ENCODE assay signal across 16 cellular contexts in the genomic region with DNA sequence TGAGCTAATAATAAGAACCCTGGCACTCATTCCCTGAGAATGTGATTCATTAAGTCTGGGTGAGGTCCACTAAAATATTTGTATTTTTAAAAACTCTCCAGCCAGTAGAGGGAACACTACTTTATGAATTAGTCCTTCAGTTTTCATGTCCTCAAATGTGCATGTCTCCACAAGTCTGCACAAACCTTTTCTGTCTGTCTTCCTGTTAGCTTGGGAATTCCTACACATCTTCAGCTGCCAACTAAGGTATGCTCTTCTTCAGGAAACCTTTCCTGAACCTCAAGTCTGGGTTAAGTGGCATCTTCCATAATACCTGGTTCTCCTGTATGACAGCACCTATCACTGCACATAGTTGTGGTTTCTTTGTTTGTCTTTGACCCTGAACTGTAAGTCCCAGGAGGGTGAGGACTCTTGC.
DNase-seq lines count a peak whose midpoint lies in the region; ATAC-seq, FAIRE-seq and TF ChIP-seq lines count a peak whose summit lies in the region.
"Had no signal": no experiment of that assay in that cellular context is flagged by ENCODE, and none has a peak within 500 bp of the region (broad histone marks: within the 10 kb centered on the region; RNA-seq: fewer than 3 reads in every experiment).

No MANE protein-coding gene starts in this region.

- H2AFZ ChIP-seq in IMR-90 (replicated peaks; ENCODE audit: low read length, poor library complexity), result no peak overlapping the region

- H4K8ac ChIP-seq in IMR-90 (ENCODE audit: low read depth in 2 of 2, low read length in 2 of 2), result peak overlapping the region; percentile 19 to 60; a peak in 3 of 4 replicates

- H3K27me3 ChIP-seq in IMR-90 (ENCODE audit: control insufficient read depth, insufficient read depth, low read length) (no peaks in the 10 kb centered on the region), bronchial epithelial cell (ENCODE audit: control insufficient read depth, insufficient read depth, low read length) (no peaks in the 10 kb centered on the region)
- H3K27me3 ChIP-seq: Peyer's patch, right atrium auricular region had no signal

- no peak overlapping the region for H3K4me2 ChIP-seq in IMR-90 (ENCODE audit: low read depth, low read length)

- dilution Hi-C loops in IMR-90 (cut with HindIII; ENCODE audit: low sequenced_read_pairs, unreplicated experiment), result no loop called here

- DNase-seq in AG20443 (ENCODE audit: low spot score) (peak; percentile 65), IMR-90 (peak; percentile 23), bronchial epithelial cell (ENCODE audit: low read depth) (peak; percentile 83), kidney tubule cell (ENCODE audit: low spot score) (peak; percentile 77), NCI-H524 (lab: John Stamatoyannopoulos, UW) (no peak), iPS-NIHi11 (ENCODE audit: low spot score) (no peak), cortex of kidney (lab: John Stamatoyannopoulos, UW) (no peak)
- DNase-seq: activated CD8-positive, alpha-beta memory T cell treated with anti-CD3 and anti-CD28 coated beads for 24 hours; Kasumi-1; NCI-H187 treated with DMSO at 0.1 percent for 48 hours; NCI-H526 treated with DMSO at 0.1 percent for 48 hours; Peyer's patch; substantia nigra; SW 1271 had no signal

- H3K56ac ChIP-seq in IMR-90 (ENCODE audit: extremely low read depth, insufficient read depth, low read length), result no peak overlapping the region

- peaks cover 2% of the 10 kb centered on the region; the same call in 1 of the 2 replicates for H3K4me1 ChIP-seq in IMR-90 (ENCODE audit: control insufficient read depth, insufficient read depth, low read length)
- H3K4me1 ChIP-seq: Peyer's patch, right atrium auricular region had no signal

- in situ Hi-C loops in IMR-90 (cut with MboI; ENCODE audit: low sequenced_read_pairs), result no loop called here

- no peak overlapping the region for H3K9ac ChIP-seq in IMR-90 (ENCODE audit: low read depth, low read length)

- CTCF ChIA-PET in IMR-90 (lab: Yijun Ruan, JAX), result interaction anchor here (1.0 kb wide), 1 partner anchor 376 kb away, joined by 4 read pairs; no protein-coding TSS in a partner anchor

- peak overlapping the region; percentile 32; the same call in 1 of the 2 replicates for H2BK20ac ChIP-seq in IMR-90 (ENCODE audit: low read depth, low read length)

- H3K9me3 ChIP-seq in IMR-90 (ENCODE audit: control insufficient read depth, insufficient read depth, low read length), result no peaks in the 10 kb centered on the region
- H3K9me3 ChIP-seq: Peyer's patch had no signal

- POLR2A ChIA-PET in IMR-90 (lab: Charles Lee; ENCODE audit: unreplicated experiment), result no interaction called here

- H3K27ac ChIP-seq in IMR-90 (ENCODE audit: insufficient read depth, low read length), result no peak overlapping the region
- H3K27ac ChIP-seq: Peyer's patch, right atrium auricular region had no signal

- no peak overlapping the region for H2BK5ac ChIP-seq in IMR-90 (ENCODE audit: low read depth, low read length, poor library complexity, severe bottlenecking)

- no peak overlapping the region for H2AK5ac ChIP-seq in IMR-90 (ENCODE audit: low read depth, low read length)

- 0 out of 2 replicates have a peak overlapping the region, but pooled peaks have one; percentile 41 for H2BK120ac ChIP-seq in IMR-90 (ENCODE audit: low read depth, low read length)

- no peak overlapping the region for H2AK9ac ChIP-seq in IMR-90 (replicated peaks; ENCODE audit: low read depth, low read length, poor library complexity)

- ATAC-seq in IMR-90 (ENCODE audit: low read depth) (peak; percentile 62), GM19351 (IDR thresholded peaks at IDR 0.05; ENCODE audit: unreplicated experiment) (no peak)

- no peaks in the 10 kb centered on the region for H3K79me1 ChIP-seq in IMR-90 (ENCODE audit: low read depth in 1 of 2, low read length in 2 of 2)

- no peaks in the 10 kb centered on the region for H3K36me3 ChIP-seq in IMR-90 (ENCODE audit: control insufficient read depth, insufficient read depth, low read length)
- no peaks in the 10 kb centered on the region for H3K36me3 ChIP-seq in bronchial epithelial cell (ENCODE audit: control insufficient read depth, insufficient read depth, low read length)
- H3K36me3 ChIP-seq: Peyer's patch, right atrium auricular region had no signal

- TF ChIP-seq POLR2A in IMR-90 (IDR thresholded peaks at IDR 0.05; ENCODE audit: low read depth, low read length), result no peak

- H3K4ac ChIP-seq in IMR-90 (ENCODE audit: low read depth, low read length), result no peak overlapping the region; the same call in 1 of the 2 replicates

- peak overlapping the region; percentile 15; the same call in 1 of the 2 replicates for H3K18ac ChIP-seq in IMR-90 (ENCODE audit: low read depth, low read length)

- peak; percentile 20; the same call in 1 of the 2 replicates for TF ChIP-seq CTCF in IMR-90 (conservative IDR thresholded peaks at IDR 0.05; ENCODE audit: low read depth, low read length)
- peak; percentile 10 for TF ChIP-seq CTCF in bronchial epithelial cell (IDR thresholded peaks at IDR 0.05; ENCODE audit: insufficient read depth, low read length, severe bottlenecking)

- H4K91ac ChIP-seq in IMR-90 (ENCODE audit: insufficient read depth, low read depth, low read length), result no peak overlapping the region

- peak overlapping the region; percentile 83; the same call in 1 of the 3 replicates for H2BK15ac ChIP-seq in IMR-90 (ENCODE audit: low read depth, low read length)

- FAIRE-seq in bronchial epithelial cell (lab: Jason Lieb, UNC), result no peak

- no peak overlapping the region for H3K14ac ChIP-seq in IMR-90 (replicated peaks; ENCODE audit: low read depth, low read length)

- BruUV-seq in IMR-90 (replicated peaks; lab: Mats Ljungman, UMichigan), result no TSS peak

- no peaks in the 10 kb centered on the region for H4K20me1 ChIP-seq in IMR-90 (ENCODE audit: insufficient read depth, low read length)

- no peak overlapping the region for H3K4me3 ChIP-seq in IMR-90 (ENCODE audit: insufficient read depth, low read depth, low read length)
- H3K4me3 ChIP-seq in bronchial epithelial cell (ENCODE audit: low read depth, low read length), result no peak overlapping the region
- H3K4me3 ChIP-seq: Peyer's patch, right atrium auricular region had no signal

- TF ChIP-seq RAD21 in IMR-90 (IDR thresholded peaks at IDR 0.05; ENCODE audit: low read length), result no peak

- intact Hi-C loops in IMR-90 (cut with micrococcal nuclease), result loop anchor here (5.0 to 10.0 kb wide), 2 partner anchors 312 to 520 kb away; no protein-coding TSS in a partner anchor

- H4K5ac ChIP-seq in IMR-90 (ENCODE audit: low read depth, low read length), result peak overlapping the region; percentile 34; the same call in 1 of the 2 replicates

- no peaks in the 10 kb centered on the region for H3K9me1 ChIP-seq in IMR-90 (ENCODE audit: insufficient read depth, low read length)

- peak overlapping the region; percentile 2; the same call in 1 of the 2 replicates for H3K23ac ChIP-seq in IMR-90 (ENCODE audit: low read depth, low read length)

TF ChIP-seq in IMR-90, 13 proteins besides CTCF, POLR2A, EP300 and RAD21:
- no peak for TF ChIP-seq NFE2L2 (IDR thresholded peaks at IDR 0.05; ENCODE audit: low read depth, low read length)
- 0 out of 2 replicates have a peak, but pooled peaks have one; percentile 12 for TF ChIP-seq SMC3 (IDR thresholded peaks at IDR 0.05; ENCODE audit: low read depth, low read length)
- TF ChIP-seq, protein P1, sequence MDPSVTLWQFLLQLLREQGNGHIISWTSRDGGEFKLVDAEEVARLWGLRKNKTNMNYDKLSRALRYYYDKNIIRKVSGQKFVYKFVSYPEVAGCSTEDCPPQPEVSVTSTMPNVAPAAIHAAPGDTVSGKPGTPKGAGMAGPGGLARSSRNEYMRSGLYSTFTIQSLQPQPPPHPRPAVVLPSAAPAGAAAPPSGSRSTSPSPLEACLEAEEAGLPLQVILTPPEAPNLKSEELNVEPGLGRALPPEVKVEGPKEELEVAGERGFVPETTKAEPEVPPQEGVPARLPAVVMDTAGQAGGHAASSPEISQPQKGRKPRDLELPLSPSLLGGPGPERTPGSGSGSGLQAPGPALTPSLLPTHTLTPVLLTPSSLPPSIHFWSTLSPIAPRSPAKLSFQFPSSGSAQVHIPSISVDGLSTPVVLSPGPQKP (IDR thresholded peaks at IDR 0.05; ENCODE audit: borderline replicate concordance, low read depth, low read length), result no peak
- TF ChIP-seq BHLHE40 (IDR thresholded peaks at IDR 0.05; ENCODE audit: low read depth, low read length), result no peak
- no peak for TF ChIP-seq FOS (IDR thresholded peaks at IDR 0.05; ENCODE audit: low read depth, low read length)
- TF ChIP-seq CEBPB (IDR thresholded peaks at IDR 0.05; ENCODE audit: low read depth, low read length), result no peak

Comparison
In these comparisons a context has a peak if more than half of its experiments do, and no peak if none do; other contexts are left out.
1. DNase-seq: peak in AG20443 (single experiment), IMR-90 (single experiment), bronchial epithelial cell (single experiment) and kidney tubule cell (single experiment); none in NCI-H524 (0 of 2), iPS-NIHi11 (single experiment) and cortex of kidney (single experiment).